In the genomic region with DNA sequence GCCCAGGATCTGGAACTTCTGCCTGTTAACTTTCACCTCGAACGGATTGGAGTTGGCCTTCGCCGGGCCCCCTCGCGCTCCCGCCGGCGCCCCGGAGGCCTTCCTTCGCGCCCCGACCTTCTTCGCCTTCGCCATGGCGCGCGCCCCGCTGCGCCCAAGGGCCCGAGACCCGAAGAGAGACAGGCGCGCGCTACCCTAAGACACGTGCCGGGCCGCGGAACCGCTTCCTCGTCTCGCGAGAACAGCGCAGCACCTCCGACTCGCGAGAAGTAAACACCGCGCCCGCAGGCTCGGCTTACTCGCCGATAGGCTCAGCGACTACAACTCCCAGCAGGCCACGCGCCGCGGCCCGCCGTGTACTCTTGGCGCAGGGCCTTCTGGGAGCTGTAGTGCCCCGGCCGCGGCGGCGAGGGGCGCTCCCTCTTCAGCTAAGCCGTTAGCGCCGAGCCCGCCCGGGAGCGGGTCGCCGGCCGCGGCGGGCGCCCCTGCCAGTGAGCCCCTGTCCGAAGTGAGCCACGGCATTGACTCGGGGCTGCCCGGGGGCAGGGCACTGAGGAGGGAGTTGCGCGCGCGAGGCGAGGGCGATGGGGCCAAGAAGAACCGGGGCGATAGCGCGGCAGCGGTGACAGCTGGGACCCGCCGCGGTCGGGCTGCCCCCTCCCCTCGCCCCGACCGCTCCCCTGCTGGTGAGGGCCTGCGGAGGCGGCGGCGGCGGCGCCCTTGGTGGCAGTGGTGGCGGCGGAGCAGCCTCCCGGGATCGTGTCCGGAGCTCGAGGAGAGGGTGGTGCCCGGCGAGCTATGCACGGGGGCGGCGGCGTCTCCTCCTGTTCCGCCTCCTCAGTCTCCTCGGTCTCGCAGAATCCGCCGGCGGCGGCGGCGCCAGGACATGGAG, we compare ENCODE assay signal across 1 cellular context.
A peak's percentile ranks its signal among the peaks of the same experiment; 100 is the strongest.
TF ChIP-seq lines count a peak whose summit lies in the region.

A gene (plus strand): TSS at position 387 of the 892 bp plus-strand sequence. CDS start 500 bp downstream, at position 887.
A gene (minus strand): TSS at position 222 of the 892 bp plus-strand sequence. CDS start 87 bp downstream, at position 135.

TF ChIP-seq in HepG2, 621 proteins besides CTCF, POLR2A, EP300 and RAD21 (continued from another document and continues in another):
- TF ChIP-seq, protein P1, sequence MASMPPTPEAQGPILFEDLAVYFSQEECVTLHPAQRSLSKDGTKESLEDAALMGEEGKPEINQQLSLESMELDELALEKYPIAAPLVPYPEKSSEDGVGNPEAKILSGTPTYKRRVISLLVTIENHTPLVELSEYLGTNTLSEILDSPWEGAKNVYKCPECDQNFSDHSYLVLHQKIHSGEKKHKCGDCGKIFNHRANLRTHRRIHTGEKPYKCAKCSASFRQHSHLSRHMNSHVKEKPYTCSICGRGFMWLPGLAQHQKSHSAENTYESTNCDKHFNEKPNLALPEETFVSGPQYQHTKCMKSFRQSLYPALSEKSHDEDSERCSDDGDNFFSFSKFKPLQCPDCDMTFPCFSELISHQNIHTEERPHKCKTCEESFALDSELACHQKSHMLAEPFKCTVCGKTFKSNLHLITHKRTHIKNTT (CRISPR knock-in tag; IDR thresholded peaks at IDR 0.05) = no peak
- TF ChIP-seq ZMYM3 (CRISPR knock-in tag; IDR thresholded peaks at IDR 0.05) (no peak), ZBTB20 (CRISPR knock-in tag; IDR thresholded peaks at IDR 0.05; ENCODE audit: borderline replicate concordance, low read depth) (no peak), ZNF256 (CRISPR knock-in tag; conservative IDR thresholded peaks at IDR 0.05) (no peak), RFX5 (IDR thresholded peaks at IDR 0.05; ENCODE audit: low read depth, low read length) (no peak), CAMTA2 (CRISPR knock-in tag; IDR thresholded peaks at IDR 0.05; ENCODE audit: borderline replicate concordance) (peak; percentile 91), ZBTB3 (CRISPR knock-in tag; IDR thresholded peaks at IDR 0.05; ENCODE audit: borderline replicate concordance, low read depth) (peak; percentile 91), SRSF1 (optimal IDR thresholded peaks at IDR 0.05; ENCODE audit: low read depth, low read length) (no peak), ZNF292 (CRISPR knock-in tag; IDR thresholded peaks at IDR 0.05; ENCODE audit: borderline replicate concordance, low read depth) (no peak), ZNF878 (CRISPR knock-in tag; IDR thresholded peaks at IDR 0.05) (peak; percentile 95), CENPX (CRISPR knock-in tag; IDR thresholded peaks at IDR 0.05) (no peak), ZFP37 (CRISPR knock-in tag; IDR thresholded peaks at IDR 0.05; ENCODE audit: borderline replicate concordance) (0 out of 2 replicates have a peak, but pooled peaks have one; percentile 5), MLLT10 (CRISPR knock-in tag; IDR thresholded peaks at IDR 0.05) (no peak), TEAD3 (CRISPR knock-in tag; optimal IDR thresholded peaks at IDR 0.05; ENCODE audit: borderline replicate concordance) (peak; percentile 85), ISX (CRISPR knock-in tag; conservative IDR thresholded peaks at IDR 0.05) (no peak; the same call in 1 of the 2 replicates), NR1H2 (CRISPR knock-in tag; IDR thresholded peaks at IDR 0.05; ENCODE audit: borderline replicate concordance, low read depth) (peak; percentile 78; the same call in 1 of the 2 replicates), RBM22 (optimal IDR thresholded peaks at IDR 0.05; ENCODE audit: low read length) (no peak), ZNF24 (IDR thresholded peaks at IDR 0.05) (no peak), REXO4 (CRISPR knock-in tag; IDR thresholded peaks at IDR 0.05; ENCODE audit: borderline replicate concordance) (0 out of 2 replicates have a peak, but pooled peaks have one; percentile 95), U2AF2 (IDR thresholded peaks at IDR 0.05; ENCODE audit: low read depth, low read length) (no peak), ZNF350 (CRISPR knock-in tag; IDR thresholded peaks at IDR 0.05; ENCODE audit: borderline replicate concordance, low read depth) (peak; percentile 90), RFX1 (IDR thresholded peaks at IDR 0.05) (no peak), ASH2L (IDR thresholded peaks at IDR 0.05; ENCODE audit: insufficient read length, low read depth, low read length) (peak; percentile 81), KLF16 (CRISPR knock-in tag; IDR thresholded peaks at IDR 0.05) (peak; percentile 60 to 97; a peak in 3 of 4 replicates), MIXL1 (CRISPR knock-in tag; IDR thresholded peaks at IDR 0.05) (peak; percentile 80), ZNF530 (CRISPR knock-in tag; IDR thresholded peaks at IDR 0.05; ENCODE audit: low read depth) (no peak), SRSF9 (IDR thresholded peaks at IDR 0.05; ENCODE audit: borderline replicate concordance, insufficient read depth, low read depth, low read length, poor library complexity, severe bottlenecking) (no peak), ELF4 (CRISPR knock-in tag; IDR thresholded peaks at IDR 0.05; ENCODE audit: borderline replicate concordance) (peak; percentile 78; the same call in 1 of the 2 replicates), ZFX (CRISPR knock-in tag; IDR thresholded peaks at IDR 0.05; ENCODE audit: low read depth) (peak; percentile 99), CREM (IDR thresholded peaks at IDR 0.05) (peak; percentile 93), CREM (CRISPR knock-in tag; IDR thresholded peaks at IDR 0.05) (0 out of 2 replicates have a peak, but pooled peaks have one; percentile 10)
- TF ChIP-seq, protein P2, sequence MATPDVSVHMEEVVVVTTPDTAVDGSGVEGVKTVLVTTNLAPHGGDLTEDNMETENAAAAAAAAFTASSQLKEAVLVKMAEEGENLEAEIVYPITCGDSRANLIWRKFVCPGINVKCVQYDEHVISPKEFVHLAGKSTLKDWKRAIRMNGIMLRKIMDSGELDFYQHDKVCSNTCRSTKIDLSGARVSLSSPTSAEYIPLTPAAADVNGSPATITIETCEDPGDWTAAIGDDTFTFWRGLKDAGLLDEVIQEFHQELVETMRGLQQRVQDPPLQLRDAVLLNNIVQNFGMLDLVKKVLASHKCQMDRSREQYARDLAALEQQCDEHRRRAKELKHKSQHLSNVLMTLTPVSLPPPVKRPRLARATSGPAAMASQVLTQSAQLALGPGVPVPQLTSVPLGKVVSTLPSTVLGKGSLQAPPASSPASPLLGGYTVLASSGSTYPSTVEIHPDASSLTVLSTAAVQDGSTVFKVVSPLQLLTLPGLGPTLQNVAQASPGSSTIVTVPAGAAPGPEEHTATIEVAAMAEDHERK (CRISPR knock-in tag; IDR thresholded peaks at IDR 0.05; ENCODE audit: low read depth) = peak; percentile 74
- TF ChIP-seq, protein P3, sequence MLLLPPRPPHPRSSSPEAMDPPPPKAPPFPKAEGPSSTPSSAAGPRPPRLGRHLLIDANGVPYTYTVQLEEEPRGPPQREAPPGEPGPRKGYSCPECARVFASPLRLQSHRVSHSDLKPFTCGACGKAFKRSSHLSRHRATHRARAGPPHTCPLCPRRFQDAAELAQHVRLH (CRISPR knock-in tag; IDR thresholded peaks at IDR 0.05; ENCODE audit: borderline replicate concordance, low read depth) = peak; percentile 58; the same call in 1 of the 2 replicates
- TF ChIP-seq, protein P4, sequence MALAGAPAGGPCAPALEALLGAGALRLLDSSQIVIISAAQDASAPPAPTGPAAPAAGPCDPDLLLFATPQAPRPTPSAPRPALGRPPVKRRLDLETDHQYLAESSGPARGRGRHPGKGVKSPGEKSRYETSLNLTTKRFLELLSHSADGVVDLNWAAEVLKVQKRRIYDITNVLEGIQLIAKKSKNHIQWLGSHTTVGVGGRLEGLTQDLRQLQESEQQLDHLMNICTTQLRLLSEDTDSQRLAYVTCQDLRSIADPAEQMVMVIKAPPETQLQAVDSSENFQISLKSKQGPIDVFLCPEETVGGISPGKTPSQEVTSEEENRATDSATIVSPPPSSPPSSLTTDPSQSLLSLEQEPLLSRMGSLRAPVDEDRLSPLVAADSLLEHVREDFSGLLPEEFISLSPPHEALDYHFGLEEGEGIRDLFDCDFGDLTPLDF (CRISPR knock-in tag; IDR thresholded peaks at IDR 0.05) = peak; percentile 98
- TF ChIP-seq, protein P5, sequence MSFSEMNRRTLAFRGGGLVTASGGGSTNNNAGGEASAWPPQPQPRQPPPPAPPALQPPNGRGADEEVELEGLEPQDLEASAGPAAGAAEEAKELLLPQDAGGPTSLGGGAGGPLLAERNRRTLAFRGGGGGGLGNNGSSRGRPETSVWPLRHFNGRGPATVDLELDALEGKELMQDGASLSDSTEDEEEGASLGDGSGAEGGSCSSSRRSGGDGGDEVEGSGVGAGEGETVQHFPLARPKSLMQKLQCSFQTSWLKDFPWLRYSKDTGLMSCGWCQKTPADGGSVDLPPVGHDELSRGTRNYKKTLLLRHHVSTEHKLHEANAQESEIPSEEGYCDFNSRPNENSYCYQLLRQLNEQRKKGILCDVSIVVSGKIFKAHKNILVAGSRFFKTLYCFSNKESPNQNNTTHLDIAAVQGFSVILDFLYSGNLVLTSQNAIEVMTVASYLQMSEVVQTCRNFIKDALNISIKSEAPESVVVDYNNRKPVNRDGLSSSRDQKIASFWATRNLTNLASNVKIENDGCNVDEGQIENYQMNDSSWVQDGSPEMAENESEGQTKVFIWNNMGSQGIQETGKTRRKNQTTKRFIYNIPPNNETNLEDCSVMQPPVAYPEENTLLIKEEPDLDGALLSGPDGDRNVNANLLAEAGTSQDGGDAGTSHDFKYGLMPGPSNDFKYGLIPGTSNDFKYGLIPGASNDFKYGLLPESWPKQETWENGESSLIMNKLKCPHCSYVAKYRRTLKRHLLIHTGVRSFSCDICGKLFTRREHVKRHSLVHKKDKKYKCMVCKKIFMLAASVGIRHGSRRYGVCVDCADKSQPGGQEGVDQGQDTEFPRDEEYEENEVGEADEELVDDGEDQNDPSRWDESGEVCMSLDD (CRISPR knock-in tag; IDR thresholded peaks at IDR 0.05; ENCODE audit: borderline replicate concordance) = peak; percentile 92
- TF ChIP-seq, protein P6, sequence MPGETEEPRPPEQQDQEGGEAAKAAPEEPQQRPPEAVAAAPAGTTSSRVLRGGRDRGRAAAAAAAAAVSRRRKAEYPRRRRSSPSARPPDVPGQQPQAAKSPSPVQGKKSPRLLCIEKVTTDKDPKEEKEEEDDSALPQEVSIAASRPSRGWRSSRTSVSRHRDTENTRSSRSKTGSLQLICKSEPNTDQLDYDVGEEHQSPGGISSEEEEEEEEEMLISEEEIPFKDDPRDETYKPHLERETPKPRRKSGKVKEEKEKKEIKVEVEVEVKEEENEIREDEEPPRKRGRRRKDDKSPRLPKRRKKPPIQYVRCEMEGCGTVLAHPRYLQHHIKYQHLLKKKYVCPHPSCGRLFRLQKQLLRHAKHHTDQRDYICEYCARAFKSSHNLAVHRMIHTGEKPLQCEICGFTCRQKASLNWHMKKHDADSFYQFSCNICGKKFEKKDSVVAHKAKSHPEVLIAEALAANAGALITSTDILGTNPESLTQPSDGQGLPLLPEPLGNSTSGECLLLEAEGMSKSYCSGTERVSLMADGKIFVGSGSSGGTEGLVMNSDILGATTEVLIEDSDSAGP (CRISPR knock-in tag; IDR thresholded peaks at IDR 0.05; ENCODE audit: borderline replicate concordance) = peak; percentile 93
- TF ChIP-seq, protein P7, sequence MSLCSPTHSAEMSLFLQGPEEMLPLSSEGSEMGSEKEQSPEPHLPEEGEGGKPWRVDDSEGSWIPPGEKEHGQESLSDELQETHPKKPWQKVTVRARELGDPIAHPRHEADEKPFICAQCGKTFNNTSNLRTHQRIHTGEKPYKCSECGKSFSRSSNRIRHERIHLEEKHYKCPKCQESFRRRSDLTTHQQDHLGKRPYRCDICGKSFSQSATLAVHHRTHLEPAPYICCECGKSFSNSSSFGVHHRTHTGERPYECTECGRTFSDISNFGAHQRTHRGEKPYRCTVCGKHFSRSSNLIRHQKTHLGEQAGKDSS (CRISPR knock-in tag; IDR thresholded peaks at IDR 0.05; ENCODE audit: borderline replicate concordance, low read depth) = peak; percentile 81; the same call in 1 of the 2 replicates
- TF ChIP-seq, protein P8, sequence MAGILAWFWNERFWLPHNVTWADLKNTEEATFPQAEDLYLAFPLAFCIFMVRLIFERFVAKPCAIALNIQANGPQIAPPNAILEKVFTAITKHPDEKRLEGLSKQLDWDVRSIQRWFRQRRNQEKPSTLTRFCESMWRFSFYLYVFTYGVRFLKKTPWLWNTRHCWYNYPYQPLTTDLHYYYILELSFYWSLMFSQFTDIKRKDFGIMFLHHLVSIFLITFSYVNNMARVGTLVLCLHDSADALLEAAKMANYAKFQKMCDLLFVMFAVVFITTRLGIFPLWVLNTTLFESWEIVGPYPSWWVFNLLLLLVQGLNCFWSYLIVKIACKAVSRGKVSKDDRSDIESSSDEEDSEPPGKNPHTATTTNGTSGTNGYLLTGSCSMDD (CRISPR knock-in tag; IDR thresholded peaks at IDR 0.05) = peak; percentile 73; the same call in 1 of the 2 replicates
- TF ChIP-seq, protein P9, sequence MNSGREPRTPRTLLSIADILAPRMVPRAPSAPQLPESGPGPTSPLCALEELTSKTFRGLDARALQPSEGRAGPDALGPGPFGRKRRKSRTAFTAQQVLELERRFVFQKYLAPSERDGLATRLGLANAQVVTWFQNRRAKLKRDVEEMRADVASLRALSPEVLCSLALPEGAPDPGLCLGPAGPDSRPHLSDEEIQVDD (CRISPR knock-in tag; IDR thresholded peaks at IDR 0.05; ENCODE audit: borderline replicate concordance) = peak; percentile 86; the same call in 1 of the 2 replicates
- TF ChIP-seq, protein P10, sequence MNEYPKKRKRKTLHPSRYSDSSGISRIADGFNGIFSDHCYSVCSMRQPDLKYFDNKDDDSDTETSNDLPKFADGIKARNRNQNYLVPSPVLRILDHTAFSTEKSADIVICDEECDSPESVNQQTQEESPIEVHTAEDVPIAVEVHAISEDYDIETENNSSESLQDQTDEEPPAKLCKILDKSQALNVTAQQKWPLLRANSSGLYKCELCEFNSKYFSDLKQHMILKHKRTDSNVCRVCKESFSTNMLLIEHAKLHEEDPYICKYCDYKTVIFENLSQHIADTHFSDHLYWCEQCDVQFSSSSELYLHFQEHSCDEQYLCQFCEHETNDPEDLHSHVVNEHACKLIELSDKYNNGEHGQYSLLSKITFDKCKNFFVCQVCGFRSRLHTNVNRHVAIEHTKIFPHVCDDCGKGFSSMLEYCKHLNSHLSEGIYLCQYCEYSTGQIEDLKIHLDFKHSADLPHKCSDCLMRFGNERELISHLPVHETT (CRISPR knock-in tag; conservative IDR thresholded peaks at IDR 0.05) = peak; percentile 76; the same call in 1 of the 2 replicates
- TF ChIP-seq, protein P11, sequence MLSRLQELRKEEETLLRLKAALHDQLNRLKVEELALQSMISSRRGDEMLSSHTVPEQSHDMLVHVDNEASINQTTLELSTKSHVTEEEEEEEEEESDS (CRISPR knock-in tag; IDR thresholded peaks at IDR 0.05; ENCODE audit: borderline replicate concordance) = 0 out of 2 replicates have a peak, but pooled peaks have one; percentile 56
